1 cellular context compared by ENCODE assay signal in the genomic region with DNA sequence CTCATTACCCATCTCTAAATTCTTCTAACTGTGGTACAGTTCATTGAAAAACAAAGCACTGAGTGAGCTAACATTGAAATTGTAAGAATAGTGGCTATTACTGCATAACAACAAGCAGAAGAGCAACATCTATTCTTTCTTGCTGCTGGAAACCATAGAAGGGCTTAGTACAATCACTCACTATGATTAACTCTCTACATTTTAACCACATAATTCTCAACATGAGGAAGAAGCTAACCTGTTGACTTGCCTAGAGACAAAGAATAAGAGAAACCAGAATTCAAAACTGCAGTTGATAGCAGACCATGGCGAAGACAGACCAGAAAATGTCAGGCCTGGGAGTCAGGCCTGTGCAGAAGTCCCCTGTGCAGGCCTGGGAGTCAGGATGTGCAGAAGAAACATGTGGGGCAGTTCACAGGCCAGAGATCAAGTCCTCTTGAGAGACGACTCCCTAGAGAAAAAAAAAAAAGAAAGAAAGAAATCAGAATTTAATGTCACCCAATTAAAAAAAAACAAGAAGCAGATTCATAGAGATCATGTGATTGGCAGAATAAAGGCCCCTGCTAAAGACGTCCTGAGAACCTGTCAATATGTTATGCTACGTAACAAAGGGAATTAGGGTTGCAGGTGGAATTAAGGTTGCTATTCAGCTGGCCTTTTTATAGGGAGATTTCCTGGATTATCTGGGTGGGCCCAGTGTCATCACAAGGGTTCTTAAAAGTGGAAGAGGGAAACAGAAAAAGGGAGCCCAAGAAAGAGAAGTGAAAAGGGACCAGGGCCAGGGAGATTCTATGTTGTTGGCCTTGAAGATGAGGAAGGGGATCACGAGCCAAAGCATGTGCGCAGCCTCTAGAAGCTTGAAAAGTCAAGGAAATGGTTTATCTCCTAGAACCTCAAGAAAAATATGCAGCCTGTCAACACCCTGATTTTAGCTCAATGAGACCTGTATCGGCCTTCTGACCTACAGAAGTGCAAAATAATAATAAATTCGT.
TF ChIP-seq lines count a peak whose summit lies in the region.

No MANE protein-coding gene starts in this region.

TF ChIP-seq in SK-N-SH treated with all-trans-retinoic acid at 6 μM for 48 hours, 23 proteins besides CTCF, POLR2A, EP300 and RAD21 (continued from another document):
- TF ChIP-seq, protein P1, sequence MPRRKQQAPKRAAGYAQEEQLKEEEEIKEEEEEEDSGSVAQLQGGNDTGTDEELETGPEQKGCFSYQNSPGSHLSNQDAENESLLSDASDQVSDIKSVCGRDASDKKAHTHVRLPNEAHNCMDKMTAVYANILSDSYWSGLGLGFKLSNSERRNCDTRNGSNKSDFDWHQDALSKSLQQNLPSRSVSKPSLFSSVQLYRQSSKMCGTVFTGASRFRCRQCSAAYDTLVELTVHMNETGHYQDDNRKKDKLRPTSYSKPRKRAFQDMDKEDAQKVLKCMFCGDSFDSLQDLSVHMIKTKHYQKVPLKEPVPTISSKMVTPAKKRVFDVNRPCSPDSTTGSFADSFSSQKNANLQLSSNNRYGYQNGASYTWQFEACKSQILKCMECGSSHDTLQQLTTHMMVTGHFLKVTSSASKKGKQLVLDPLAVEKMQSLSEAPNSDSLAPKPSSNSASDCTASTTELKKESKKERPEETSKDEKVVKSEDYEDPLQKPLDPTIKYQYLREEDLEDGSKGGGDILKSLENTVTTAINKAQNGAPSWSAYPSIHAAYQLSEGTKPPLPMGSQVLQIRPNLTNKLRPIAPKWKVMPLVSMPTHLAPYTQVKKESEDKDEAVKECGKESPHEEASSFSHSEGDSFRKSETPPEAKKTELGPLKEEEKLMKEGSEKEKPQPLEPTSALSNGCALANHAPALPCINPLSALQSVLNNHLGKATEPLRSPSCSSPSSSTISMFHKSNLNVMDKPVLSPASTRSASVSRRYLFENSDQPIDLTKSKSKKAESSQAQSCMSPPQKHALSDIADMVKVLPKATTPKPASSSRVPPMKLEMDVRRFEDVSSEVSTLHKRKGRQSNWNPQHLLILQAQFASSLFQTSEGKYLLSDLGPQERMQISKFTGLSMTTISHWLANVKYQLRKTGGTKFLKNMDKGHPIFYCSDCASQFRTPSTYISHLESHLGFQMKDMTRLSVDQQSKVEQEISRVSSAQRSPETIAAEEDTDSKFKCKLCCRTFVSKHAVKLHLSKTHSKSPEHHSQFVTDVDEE (CRISPR knock-in tag; IDR thresholded peaks at IDR 0.05): no peak
